Comparison of ENCODE assay signal across 1 cellular context in the genomic region with DNA sequence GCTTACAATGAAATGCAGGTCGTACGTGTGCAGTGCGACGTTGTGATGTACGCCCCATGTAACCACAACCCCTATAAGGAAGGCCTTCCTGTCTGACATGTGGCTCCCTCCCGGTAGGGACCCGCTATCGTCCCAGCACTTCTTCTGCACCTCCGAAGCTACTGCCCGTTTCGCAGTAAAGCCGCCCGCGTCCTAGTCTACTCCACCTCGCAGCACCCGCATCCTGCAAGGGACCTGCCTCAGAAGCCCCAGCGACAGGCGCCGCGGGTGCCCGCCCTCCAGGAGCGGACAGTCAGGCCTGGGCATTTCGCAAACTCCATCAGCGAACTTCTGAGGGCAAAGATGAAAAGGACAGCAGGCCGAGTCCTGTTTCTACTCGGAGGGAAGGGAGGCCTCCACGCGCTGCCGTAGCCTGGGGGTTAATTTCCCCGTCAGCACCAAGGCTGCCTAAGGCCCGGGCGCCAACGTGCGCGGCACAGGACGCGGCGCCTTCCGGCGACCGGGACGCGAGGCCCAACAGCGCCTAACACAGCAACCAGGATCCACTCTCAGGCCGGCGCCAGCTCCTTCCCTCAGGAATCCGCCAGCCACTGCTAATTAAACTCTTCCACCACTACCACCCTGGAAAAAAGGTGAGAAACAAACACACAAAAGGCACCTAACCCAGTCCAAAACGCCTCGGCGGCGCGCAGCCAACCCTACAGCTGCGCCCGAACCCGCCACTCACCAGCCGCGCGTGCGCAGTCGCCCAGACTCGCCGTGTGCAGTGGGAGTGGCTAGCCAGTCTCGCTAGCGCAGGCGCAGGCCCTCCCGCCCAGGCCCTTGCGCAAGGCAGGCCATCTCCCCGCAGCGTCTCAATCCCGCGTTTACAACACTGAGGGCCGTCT.
TF ChIP-seq lines count a peak whose summit lies in the region.

A gene with protein sequence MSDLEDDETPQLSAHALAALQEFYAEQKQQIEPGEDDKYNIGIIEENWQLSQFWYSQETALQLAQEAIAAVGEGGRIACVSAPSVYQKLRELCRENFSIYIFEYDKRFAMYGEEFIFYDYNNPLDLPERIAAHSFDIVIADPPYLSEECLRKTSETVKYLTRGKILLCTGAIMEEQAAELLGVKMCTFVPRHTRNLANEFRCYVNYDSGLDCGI (minus strand): TSS at position 768 of the 887 bp plus-strand sequence. CDS start 16,363 bp downstream, outside the sequence.

TF ChIP-seq in K562, 482 proteins besides CTCF, POLR2A, EP300 and RAD21 (continued from another document and continues in another):
- TF ChIP-seq, protein P1, sequence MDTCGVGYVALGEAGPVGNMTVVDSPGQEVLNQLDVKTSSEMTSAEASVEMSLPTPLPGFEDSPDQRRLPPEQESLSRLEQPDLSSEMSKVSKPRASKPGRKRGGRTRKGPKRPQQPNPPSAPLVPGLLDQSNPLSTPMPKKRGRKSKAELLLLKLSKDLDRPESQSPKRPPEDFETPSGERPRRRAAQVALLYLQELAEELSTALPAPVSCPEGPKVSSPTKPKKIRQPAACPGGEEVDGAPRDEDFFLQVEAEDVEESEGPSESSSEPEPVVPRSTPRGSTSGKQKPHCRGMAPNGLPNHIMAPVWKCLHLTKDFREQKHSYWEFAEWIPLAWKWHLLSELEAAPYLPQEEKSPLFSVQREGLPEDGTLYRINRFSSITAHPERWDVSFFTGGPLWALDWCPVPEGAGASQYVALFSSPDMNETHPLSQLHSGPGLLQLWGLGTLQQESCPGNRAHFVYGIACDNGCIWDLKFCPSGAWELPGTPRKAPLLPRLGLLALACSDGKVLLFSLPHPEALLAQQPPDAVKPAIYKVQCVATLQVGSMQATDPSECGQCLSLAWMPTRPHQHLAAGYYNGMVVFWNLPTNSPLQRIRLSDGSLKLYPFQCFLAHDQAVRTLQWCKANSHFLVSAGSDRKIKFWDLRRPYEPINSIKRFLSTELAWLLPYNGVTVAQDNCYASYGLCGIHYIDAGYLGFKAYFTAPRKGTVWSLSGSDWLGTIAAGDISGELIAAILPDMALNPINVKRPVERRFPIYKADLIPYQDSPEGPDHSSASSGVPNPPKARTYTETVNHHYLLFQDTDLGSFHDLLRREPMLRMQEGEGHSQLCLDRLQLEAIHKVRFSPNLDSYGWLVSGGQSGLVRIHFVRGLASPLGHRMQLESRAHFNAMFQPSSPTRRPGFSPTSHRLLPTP (IDR thresholded peaks at IDR 0.05; ENCODE audit: borderline replicate concordance, extremely low read depth, insufficient read length) = no peak
- TF ChIP-seq KDM4B (IDR thresholded peaks at IDR 0.05; ENCODE audit: borderline replicate concordance in 2 of 2, low read depth in 1 of 2) = peak in 1 of 2 experiments; percentile 51; a peak in 1 of 4 replicates
- TF ChIP-seq, protein P2, sequence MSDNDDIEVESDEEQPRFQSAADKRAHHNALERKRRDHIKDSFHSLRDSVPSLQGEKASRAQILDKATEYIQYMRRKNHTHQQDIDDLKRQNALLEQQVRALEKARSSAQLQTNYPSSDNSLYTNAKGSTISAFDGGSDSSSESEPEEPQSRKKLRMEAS (CRISPR knock-in tag; IDR thresholded peaks at IDR 0.05) = peak; percentile 15
- TF ChIP-seq, protein P3, sequence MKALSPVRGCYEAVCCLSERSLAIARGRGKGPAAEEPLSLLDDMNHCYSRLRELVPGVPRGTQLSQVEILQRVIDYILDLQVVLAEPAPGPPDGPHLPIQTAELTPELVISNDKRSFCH (CRISPR knock-in tag; IDR thresholded peaks at IDR 0.05) = no peak
- TF ChIP-seq, protein P3 (tag; IDR thresholded peaks at IDR 0.05) = no peak
- TF ChIP-seq ATF1 (CRISPR knock-in tag; IDR thresholded peaks at IDR 0.05) = 0 out of 2 replicates have a peak, but pooled peaks have one; percentile 5
- peak; percentile 31 for TF ChIP-seq ATF1 (tag; IDR thresholded peaks at IDR 0.05)
- no peak for TF ChIP-seq ZNF764 (CRISPR knock-in tag; IDR thresholded peaks at IDR 0.05; ENCODE audit: low read depth)
- TF ChIP-seq, protein P4, sequence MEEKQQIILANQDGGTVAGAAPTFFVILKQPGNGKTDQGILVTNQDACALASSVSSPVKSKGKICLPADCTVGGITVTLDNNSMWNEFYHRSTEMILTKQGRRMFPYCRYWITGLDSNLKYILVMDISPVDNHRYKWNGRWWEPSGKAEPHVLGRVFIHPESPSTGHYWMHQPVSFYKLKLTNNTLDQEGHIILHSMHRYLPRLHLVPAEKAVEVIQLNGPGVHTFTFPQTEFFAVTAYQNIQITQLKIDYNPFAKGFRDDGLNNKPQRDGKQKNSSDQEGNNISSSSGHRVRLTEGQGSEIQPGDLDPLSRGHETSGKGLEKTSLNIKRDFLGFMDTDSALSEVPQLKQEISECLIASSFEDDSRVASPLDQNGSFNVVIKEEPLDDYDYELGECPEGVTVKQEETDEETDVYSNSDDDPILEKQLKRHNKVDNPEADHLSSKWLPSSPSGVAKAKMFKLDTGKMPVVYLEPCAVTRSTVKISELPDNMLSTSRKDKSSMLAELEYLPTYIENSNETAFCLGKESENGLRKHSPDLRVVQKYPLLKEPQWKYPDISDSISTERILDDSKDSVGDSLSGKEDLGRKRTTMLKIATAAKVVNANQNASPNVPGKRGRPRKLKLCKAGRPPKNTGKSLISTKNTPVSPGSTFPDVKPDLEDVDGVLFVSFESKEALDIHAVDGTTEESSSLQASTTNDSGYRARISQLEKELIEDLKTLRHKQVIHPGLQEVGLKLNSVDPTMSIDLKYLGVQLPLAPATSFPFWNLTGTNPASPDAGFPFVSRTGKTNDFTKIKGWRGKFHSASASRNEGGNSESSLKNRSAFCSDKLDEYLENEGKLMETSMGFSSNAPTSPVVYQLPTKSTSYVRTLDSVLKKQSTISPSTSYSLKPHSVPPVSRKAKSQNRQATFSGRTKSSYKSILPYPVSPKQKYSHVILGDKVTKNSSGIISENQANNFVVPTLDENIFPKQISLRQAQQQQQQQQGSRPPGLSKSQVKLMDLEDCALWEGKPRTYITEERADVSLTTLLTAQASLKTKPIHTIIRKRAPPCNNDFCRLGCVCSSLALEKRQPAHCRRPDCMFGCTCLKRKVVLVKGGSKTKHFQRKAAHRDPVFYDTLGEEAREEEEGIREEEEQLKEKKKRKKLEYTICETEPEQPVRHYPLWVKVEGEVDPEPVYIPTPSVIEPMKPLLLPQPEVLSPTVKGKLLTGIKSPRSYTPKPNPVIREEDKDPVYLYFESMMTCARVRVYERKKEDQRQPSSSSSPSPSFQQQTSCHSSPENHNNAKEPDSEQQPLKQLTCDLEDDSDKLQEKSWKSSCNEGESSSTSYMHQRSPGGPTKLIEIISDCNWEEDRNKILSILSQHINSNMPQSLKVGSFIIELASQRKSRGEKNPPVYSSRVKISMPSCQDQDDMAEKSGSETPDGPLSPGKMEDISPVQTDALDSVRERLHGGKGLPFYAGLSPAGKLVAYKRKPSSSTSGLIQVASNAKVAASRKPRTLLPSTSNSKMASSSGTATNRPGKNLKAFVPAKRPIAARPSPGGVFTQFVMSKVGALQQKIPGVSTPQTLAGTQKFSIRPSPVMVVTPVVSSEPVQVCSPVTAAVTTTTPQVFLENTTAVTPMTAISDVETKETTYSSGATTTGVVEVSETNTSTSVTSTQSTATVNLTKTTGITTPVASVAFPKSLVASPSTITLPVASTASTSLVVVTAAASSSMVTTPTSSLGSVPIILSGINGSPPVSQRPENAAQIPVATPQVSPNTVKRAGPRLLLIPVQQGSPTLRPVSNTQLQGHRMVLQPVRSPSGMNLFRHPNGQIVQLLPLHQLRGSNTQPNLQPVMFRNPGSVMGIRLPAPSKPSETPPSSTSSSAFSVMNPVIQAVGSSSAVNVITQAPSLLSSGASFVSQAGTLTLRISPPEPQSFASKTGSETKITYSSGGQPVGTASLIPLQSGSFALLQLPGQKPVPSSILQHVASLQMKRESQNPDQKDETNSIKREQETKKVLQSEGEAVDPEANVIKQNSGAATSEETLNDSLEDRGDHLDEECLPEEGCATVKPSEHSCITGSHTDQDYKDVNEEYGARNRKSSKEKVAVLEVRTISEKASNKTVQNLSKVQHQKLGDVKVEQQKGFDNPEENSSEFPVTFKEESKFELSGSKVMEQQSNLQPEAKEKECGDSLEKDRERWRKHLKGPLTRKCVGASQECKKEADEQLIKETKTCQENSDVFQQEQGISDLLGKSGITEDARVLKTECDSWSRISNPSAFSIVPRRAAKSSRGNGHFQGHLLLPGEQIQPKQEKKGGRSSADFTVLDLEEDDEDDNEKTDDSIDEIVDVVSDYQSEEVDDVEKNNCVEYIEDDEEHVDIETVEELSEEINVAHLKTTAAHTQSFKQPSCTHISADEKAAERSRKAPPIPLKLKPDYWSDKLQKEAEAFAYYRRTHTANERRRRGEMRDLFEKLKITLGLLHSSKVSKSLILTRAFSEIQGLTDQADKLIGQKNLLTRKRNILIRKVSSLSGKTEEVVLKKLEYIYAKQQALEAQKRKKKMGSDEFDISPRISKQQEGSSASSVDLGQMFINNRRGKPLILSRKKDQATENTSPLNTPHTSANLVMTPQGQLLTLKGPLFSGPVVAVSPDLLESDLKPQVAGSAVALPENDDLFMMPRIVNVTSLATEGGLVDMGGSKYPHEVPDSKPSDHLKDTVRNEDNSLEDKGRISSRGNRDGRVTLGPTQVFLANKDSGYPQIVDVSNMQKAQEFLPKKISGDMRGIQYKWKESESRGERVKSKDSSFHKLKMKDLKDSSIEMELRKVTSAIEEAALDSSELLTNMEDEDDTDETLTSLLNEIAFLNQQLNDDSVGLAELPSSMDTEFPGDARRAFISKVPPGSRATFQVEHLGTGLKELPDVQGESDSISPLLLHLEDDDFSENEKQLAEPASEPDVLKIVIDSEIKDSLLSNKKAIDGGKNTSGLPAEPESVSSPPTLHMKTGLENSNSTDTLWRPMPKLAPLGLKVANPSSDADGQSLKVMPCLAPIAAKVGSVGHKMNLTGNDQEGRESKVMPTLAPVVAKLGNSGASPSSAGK (IDR thresholded peaks at IDR 0.05) = peak; percentile 98
- TF ChIP-seq, protein P5, sequence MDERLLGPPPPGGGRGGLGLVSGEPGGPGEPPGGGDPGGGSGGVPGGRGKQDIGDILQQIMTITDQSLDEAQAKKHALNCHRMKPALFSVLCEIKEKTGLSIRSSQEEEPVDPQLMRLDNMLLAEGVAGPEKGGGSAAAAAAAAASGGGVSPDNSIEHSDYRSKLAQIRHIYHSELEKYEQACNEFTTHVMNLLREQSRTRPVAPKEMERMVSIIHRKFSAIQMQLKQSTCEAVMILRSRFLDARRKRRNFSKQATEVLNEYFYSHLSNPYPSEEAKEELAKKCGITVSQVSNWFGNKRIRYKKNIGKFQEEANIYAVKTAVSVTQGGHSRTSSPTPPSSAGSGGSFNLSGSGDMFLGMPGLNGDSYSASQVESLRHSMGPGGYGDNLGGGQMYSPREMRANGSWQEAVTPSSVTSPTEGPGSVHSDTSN (CRISPR knock-in tag; IDR thresholded peaks at IDR 0.05; ENCODE audit: low read depth) = peak; percentile 69
- TF ChIP-seq, protein P5 (tag; conservative IDR thresholded peaks at IDR 0.05; ENCODE audit: low read depth) = peak; percentile 54
- TF ChIP-seq MAFF (IDR thresholded peaks at IDR 0.05; ENCODE audit: low read length) = no peak
- peak in 1 of 2 experiments; percentile 77; a peak in 1 of 4 replicates for TF ChIP-seq SRF (CRISPR knock-in tag; IDR thresholded peaks at IDR 0.05)
- TF ChIP-seq ZNF282 (CRISPR knock-in tag; IDR thresholded peaks at IDR 0.05) = no peak
- TF ChIP-seq, protein P6, sequence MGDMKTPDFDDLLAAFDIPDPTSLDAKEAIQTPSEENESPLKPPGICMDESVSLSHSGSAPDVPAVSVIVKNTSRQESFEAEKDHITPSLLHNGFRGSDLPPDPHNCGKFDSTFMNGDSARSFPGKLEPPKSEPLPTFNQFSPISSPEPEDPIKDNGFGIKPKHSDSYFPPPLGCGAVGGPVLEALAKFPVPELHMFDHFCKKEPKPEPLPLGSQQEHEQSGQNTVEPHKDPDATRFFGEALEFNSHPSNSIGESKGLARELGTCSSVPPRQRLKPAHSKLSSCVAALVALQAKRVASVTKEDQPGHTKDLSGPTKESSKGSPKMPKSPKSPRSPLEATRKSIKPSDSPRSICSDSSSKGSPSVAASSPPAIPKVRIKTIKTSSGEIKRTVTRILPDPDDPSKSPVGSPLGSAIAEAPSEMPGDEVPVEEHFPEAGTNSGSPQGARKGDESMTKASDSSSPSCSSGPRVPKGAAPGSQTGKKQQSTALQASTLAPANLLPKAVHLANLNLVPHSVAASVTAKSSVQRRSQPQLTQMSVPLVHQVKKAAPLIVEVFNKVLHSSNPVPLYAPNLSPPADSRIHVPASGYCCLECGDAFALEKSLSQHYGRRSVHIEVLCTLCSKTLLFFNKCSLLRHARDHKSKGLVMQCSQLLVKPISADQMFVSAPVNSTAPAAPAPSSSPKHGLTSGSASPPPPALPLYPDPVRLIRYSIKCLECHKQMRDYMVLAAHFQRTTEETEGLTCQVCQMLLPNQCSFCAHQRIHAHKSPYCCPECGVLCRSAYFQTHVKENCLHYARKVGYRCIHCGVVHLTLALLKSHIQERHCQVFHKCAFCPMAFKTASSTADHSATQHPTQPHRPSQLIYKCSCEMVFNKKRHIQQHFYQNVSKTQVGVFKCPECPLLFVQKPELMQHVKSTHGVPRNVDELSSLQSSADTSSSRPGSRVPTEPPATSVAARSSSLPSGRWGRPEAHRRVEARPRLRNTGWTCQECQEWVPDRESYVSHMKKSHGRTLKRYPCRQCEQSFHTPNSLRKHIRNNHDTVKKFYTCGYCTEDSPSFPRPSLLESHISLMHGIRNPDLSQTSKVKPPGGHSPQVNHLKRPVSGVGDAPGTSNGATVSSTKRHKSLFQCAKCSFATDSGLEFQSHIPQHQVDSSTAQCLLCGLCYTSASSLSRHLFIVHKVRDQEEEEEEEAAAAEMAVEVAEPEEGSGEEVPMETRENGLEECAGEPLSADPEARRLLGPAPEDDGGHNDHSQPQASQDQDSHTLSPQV (IDR thresholded peaks at IDR 0.05) = peak; percentile 81; the same call in 1 of the 2 replicates
- peak; percentile 30; the same call in 1 of the 2 replicates for TF ChIP-seq MTA3 (IDR thresholded peaks at IDR 0.05; ENCODE audit: borderline replicate concordance)
- TF ChIP-seq POLR2B (IDR thresholded peaks at IDR 0.05; ENCODE audit: low read depth, partially characterized antibody) = peak; percentile 89
- no peak for TF ChIP-seq NFATC3 (IDR thresholded peaks at IDR 0.05)
- no peak for TF ChIP-seq FOXM1 (IDR thresholded peaks at IDR 0.05; ENCODE audit: low read depth)
- 0 out of 2 replicates have a peak, but pooled peaks have one; percentile 24 for TF ChIP-seq FOXM1 (CRISPR knock-in tag; IDR thresholded peaks at IDR 0.05; ENCODE audit: low read depth)
- no peak for TF ChIP-seq E2F3 (CRISPR knock-in tag; IDR thresholded peaks at IDR 0.05)
- TF ChIP-seq ZNF436 (CRISPR knock-in tag; IDR thresholded peaks at IDR 0.05) = no peak
